8 cellular contexts compared by ENCODE assay signal in the genomic region with DNA sequence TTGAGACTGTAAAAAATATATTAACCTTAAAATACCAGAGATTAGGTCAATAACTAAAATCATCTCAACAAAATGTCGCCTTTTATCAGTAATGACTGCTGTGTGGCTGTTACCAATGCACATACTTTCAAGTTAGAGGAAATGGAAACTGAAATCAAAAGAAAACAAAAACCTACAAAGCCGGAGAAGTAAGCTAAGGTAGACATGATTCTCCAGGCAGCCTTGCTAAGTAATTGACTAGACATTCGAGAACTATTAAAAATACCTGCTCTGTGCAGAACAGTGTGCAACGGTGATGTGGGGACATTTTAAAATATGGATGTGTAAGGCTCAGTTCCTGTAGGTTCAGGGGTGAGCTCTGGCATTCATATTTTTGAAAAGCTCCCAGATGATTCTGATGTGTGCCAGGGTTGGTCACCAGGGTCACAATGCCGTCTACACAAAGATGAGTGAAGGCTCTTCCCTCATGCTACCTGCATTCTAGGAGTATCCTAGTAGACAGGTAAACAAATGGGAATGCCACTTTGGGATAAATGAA. TPM values are rescaled to one million over a fixed set of nuclear protein-coding genes. Genes with fewer than 3 reads are reported as not detected.
A peak's percentile ranks its signal among the peaks of the same experiment; 100 is the strongest.
DNase-seq lines count a peak whose midpoint lies in the region; ATAC-seq lines count a peak whose summit lies in the region.

No MANE protein-coding gene starts in this region.

- intact Hi-C loops in activated CD4-positive, alpha-beta T cell treated with anti-CD3 and anti-CD28 coated beads, Interleukin-2, amount 10 ng/mL, durations not matched to agents 24 days and 14 days (cut with micrococcal nuclease), result loop anchor here (1.0 to 5.0 kb wide), 4 partner anchors 31 to 1680 kb away; a partner anchor contains a TSS
- intact Hi-C loops in right cardiac atrium (cut with DNase I), result no loop called here

- no peaks in the 10 kb centered on the region for H3K27me3 ChIP-seq in right cardiac atrium (ENCODE audit: control insufficient read depth, insufficient read depth)

- peak overlapping the region; percentile 99 for H3K27ac Mint-ChIP-seq in activated CD4-positive, alpha-beta T cell treated with anti-CD3 and anti-CD28 coated beads, Interleukin-2, amount 10 ng/mL, durations not matched to agents 24 days and 14 days
- peak overlapping the region; percentile 100 for H3K27ac Mint-ChIP-seq in stimulated activated memory B cell treated with anti-CD40 and anti-IgM and Interleukin-4, amounts not matched to agents 10 μg/mL and 1 μg/mL and 100 μg/mL, for 72 hours

- peak overlapping the region; percentile 99 for H3K4me3 Mint-ChIP-seq in activated CD4-positive, alpha-beta T cell treated with anti-CD3 and anti-CD28 coated beads, Interleukin-2, amount 10 ng/mL, durations not matched to agents 24 days and 14 days
- peak overlapping the region; percentile 98 for H3K4me3 Mint-ChIP-seq in stimulated activated memory B cell treated with anti-CD40 and anti-IgM and Interleukin-4, amounts not matched to agents 10 μg/mL and 1 μg/mL and 100 μg/mL, for 72 hours

- H3K4me1 ChIP-seq in right cardiac atrium (ENCODE audit: control insufficient read depth, insufficient read depth, low read length), result peaks cover 7% of the 10 kb centered on the region

- peaks cover 61% of the 10 kb centered on the region for H3K4me1 Mint-ChIP-seq in activated CD4-positive, alpha-beta T cell treated with anti-CD3 and anti-CD28 coated beads, Interleukin-2, amount 10 ng/mL, durations not matched to agents 24 days and 14 days
- peaks cover 51% of the 10 kb centered on the region for H3K4me1 Mint-ChIP-seq in stimulated activated memory B cell treated with anti-CD40 and anti-IgM and Interleukin-4, amounts not matched to agents 10 μg/mL and 1 μg/mL and 100 μg/mL, for 72 hours

- peak; percentile 78 for DNase-seq in activated CD4-positive, alpha-beta T cell treated with anti-CD3 and anti-CD28 coated beads, Interleukin-2, amount 10 ng/mL, durations not matched to agents 24 days and 14 days
- DNase-seq in right cardiac atrium, result no peak
- DNase-seq in NCI-H128 (lab: John Stamatoyannopoulos, UW; ENCODE audit: unreplicated experiment), result no peak
- DNase-seq in DMS79 (lab: John Stamatoyannopoulos, UW), result no peak

- H3K27ac ChIP-seq in right cardiac atrium (ENCODE audit: low read length), result peak overlapping the region; percentile 3

- peaks cover 5% of the 10 kb centered on the region for H3K36me3 Mint-ChIP-seq in activated CD4-positive, alpha-beta T cell treated with anti-CD3 and anti-CD28 coated beads, Interleukin-2, amount 10 ng/mL, durations not matched to agents 24 days and 14 days (ENCODE audit: low read depth)
- H3K36me3 Mint-ChIP-seq in stimulated activated memory B cell treated with anti-CD40 and anti-IgM and Interleukin-4, amounts not matched to agents 10 μg/mL and 1 μg/mL and 100 μg/mL, for 72 hours, result no peaks in the 10 kb centered on the region

- peak; percentile 45 for ATAC-seq in GM19023 (IDR thresholded peaks at IDR 0.05; ENCODE audit: unreplicated experiment)
- peak; percentile 55 for ATAC-seq in HG03025 (IDR thresholded peaks at IDR 0.05; ENCODE audit: low FRiP score, unreplicated experiment)
- ATAC-seq in right cardiac atrium, result no peak
- ATAC-seq in stimulated activated memory B cell treated with anti-CD40 and anti-IgM and Interleukin-4, amounts not matched to agents 10 μg/mL and 1 μg/mL and 100 μg/mL, for 72 hours, result peak; percentile 73
- ATAC-seq in HG02884 (IDR thresholded peaks at IDR 0.05; ENCODE audit: unreplicated experiment), result no peak

- peak overlapping the region; percentile 69 for H3K4me3 ChIP-seq in right cardiac atrium (ENCODE audit: low read length)

- peaks cover 7% of the 10 kb centered on the region for H3K9me3 Mint-ChIP-seq in activated CD4-positive, alpha-beta T cell treated with anti-CD3 and anti-CD28 coated beads, Interleukin-2, amount 10 ng/mL, durations not matched to agents 24 days and 14 days
- no peaks in the 10 kb centered on the region for H3K9me3 Mint-ChIP-seq in stimulated activated memory B cell treated with anti-CD40 and anti-IgM and Interleukin-4, amounts not matched to agents 10 μg/mL and 1 μg/mL and 100 μg/mL, for 72 hours

- H3K27me3 Mint-ChIP-seq in activated CD4-positive, alpha-beta T cell treated with anti-CD3 and anti-CD28 coated beads, Interleukin-2, amount 10 ng/mL, durations not matched to agents 24 days and 14 days, result no peaks in the 10 kb centered on the region
- H3K27me3 Mint-ChIP-seq in stimulated activated memory B cell treated with anti-CD40 and anti-IgM and Interleukin-4, amounts not matched to agents 10 μg/mL and 1 μg/mL and 100 μg/mL, for 72 hours, result no peaks in the 10 kb centered on the region

- 59% methylated on average over 5 of the region's 5 CpGs for WGBS in right cardiac atrium

- no peaks in the 10 kb centered on the region for H3K9me3 ChIP-seq in right cardiac atrium (ENCODE audit: control insufficient read depth, low read length)

RNA-seq across cellular contexts. Expression of a gene that starts 0.6 kb away (rescaled TPM):
- 16.2 and 16.5 TPM in 2 replicates for total RNA-seq in activated CD4-positive, alpha-beta T cell treated with anti-CD3 and anti-CD28 coated beads, Interleukin-2, amount 10 ng/mL, durations not matched to agents 24 days and 14 days
- total RNA-seq in right cardiac atrium, result 1 to 10 TPM; 3.0 to 8.5 (median 6.1) TPM
- 1.8 TPM for polyA plus RNA-seq in right cardiac atrium

RNA-seq across cellular contexts. Expression of a gene that starts 30.7 kb away (rescaled TPM):
- total RNA-seq in activated CD4-positive, alpha-beta T cell treated with anti-CD3 and anti-CD28 coated beads, Interleukin-2, amount 10 ng/mL, durations not matched to agents 24 days and 14 days, result 16.6 and 17.8 TPM in 2 replicates
- total RNA-seq in right cardiac atrium, result 10 to 100 TPM; 21.8 to 32.9 (median 30.9) TPM
- polyA plus RNA-seq in right cardiac atrium, result 44.4 TPM

Comparison
In these comparisons a context has a peak if more than half of its experiments do, and no peak if none do; other contexts are left out.
1. ATAC-seq: peak in GM19023 (single experiment), HG03025 (single experiment) and stimulated activated memory B cell treated with anti-CD40 and anti-IgM and Interleukin-4, amounts not matched to agents 10 μg/mL and 1 μg/mL and 100 μg/mL, for 72 hours (single experiment); none in right cardiac atrium (0 of 2) and HG02884 (single experiment).